1 cellular context compared by ENCODE assay signal in the genomic region with DNA sequence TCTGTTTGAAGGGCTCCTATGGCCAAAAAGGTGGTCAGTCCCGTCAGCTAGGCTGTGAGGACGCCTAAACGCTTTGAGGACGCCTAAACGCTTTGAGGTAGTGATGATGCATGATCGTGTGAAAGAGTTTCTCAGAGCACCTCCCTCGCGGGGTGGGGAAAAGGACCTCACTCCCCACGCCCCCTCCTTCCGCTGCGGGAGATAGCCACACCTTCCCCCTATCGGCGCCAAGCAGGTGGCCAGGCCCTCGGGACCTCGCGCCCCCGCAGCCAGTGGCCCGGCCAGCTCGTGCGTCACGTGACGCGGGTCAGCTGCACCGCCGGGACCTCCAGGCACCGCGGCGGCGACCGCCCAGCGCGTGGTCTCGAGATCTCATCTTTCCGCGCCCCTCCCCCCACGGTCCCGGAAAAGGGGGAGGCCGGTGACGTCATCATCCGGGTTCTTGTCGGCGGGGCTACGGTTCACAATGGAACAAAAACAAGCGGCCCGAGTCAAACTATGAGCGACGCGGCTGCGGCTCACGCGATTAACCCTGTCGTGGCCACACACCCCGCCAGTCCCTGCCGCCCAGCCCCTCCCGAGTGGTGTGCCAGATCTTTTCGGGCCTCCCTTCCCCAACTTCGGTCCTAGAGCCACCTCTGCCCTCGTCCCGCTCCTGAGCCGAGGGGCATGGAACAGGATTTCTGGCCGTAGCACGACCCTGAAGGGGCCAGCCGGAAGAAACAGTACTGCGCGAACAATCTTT.
TF ChIP-seq lines count a peak whose summit lies in the region.

No MANE protein-coding gene starts in this region.

TF ChIP-seq in HepG2, 621 proteins besides CTCF, POLR2A, EP300 and RAD21 (continued from another document):
- TF ChIP-seq, protein P1, sequence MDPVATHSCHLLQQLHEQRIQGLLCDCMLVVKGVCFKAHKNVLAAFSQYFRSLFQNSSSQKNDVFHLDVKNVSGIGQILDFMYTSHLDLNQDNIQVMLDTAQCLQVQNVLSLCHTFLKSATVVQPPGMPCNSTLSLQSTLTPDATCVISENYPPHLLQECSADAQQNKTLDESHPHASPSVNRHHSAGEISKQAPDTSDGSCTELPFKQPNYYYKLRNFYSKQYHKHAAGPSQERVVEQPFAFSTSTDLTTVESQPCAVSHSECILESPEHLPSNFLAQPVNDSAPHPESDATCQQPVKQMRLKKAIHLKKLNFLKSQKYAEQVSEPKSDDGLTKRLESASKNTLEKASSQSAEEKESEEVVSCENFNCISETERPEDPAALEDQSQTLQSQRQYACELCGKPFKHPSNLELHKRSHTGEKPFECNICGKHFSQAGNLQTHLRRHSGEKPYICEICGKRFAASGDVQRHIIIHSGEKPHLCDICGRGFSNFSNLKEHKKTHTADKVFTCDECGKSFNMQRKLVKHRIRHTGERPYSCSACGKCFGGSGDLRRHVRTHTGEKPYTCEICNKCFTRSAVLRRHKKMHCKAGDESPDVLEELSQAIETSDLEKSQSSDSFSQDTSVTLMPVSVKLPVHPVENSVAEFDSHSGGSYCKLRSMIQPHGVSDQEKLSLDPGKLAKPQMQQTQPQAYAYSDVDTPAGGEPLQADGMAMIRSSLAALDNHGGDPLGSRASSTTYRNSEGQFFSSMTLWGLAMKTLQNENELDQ (CRISPR knock-in tag; IDR thresholded peaks at IDR 0.05; ENCODE audit: borderline replicate concordance) = no peak
- TF ChIP-seq EZH2 (conservative IDR thresholded peaks at IDR 0.05; ENCODE audit: low read depth, low read length) = no peak
- no peak for TF ChIP-seq ISX (CRISPR knock-in tag; conservative IDR thresholded peaks at IDR 0.05)
- TF ChIP-seq, protein P2, sequence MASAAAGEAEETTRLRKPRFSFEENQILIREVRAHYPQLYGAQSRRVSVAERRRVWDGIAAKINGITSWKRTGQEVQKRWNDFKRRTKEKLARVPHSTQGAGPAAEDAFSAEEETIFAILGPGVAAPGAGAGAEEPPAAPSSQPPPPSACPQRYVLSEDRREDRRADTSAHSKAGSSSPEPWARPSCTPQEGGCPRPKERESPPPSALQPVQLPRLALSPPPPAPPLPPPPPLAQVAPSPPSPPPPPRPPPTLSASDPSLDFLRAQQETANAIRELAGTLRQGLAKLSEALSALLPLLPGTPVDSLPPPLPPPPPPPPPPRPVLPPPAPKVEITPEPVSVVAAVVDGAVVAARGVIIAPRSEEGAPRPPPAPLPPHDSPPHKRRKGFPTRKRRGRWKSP (CRISPR knock-in tag; IDR thresholded peaks at IDR 0.05) = peak; percentile 66; the same call in 1 of the 2 replicates
- TF ChIP-seq HOXA7 (CRISPR knock-in tag; IDR thresholded peaks at IDR 0.05) = no peak
- TF ChIP-seq ZNF564 (CRISPR knock-in tag; IDR thresholded peaks at IDR 0.05) = peak; percentile 58; the same call in 1 of the 2 replicates
- no peak for TF ChIP-seq PAWR (CRISPR knock-in tag; IDR thresholded peaks at IDR 0.05; ENCODE audit: borderline replicate concordance)
- TF ChIP-seq, protein P3, sequence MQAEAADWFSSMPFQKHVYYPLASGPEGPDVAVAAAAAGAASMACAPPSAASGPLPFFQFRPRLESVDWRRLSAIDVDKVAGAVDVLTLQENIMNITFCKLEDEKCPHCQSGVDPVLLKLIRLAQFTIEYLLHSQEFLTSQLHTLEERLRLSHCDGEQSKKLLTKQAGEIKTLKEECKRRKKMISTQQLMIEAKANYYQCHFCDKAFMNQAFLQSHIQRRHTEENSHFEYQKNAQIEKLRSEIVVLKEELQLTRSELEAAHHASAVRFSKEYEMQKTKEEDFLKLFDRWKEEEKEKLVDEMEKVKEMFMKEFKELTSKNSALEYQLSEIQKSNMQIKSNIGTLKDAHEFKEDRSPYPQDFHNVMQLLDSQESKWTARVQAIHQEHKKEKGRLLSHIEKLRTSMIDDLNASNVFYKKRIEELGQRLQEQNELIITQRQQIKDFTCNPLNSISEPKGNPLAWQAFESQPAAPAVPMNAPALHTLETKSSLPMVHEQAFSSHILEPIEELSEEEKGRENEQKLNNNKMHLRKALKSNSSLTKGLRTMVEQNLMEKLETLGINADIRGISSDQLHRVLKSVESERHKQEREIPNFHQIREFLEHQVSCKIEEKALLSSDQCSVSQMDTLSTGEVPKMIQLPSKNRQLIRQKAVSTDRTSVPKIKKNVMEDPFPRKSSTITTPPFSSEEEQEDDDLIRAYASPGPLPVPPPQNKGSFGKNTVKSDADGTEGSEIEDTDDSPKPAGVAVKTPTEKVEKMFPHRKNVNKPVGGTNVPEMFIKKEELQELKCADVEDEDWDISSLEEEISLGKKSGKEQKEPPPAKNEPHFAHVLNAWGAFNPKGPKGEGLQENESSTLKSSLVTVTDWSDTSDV (CRISPR knock-in tag; IDR thresholded peaks at IDR 0.05) = no peak
- TF ChIP-seq, protein P4, sequence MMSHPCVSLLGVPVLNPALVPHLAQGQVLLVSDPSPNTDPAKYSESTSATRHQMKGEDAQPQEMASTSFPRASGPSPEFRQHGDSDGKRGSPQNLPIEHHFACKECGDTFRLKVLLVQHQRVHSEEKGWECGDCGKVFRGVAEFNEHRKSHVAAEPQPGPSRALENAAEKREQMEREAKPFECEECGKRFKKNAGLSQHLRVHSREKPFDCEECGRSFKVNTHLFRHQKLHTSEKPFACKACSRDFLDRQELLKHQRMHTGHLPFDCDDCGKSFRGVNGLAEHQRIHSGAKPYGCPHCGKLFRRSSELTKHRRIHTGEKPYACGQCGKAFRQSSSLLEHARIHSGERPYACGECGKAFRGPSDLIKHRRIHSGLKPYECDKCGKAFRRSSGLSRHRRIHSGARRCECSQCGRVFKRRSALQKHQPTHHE (CRISPR knock-in tag; IDR thresholded peaks at IDR 0.05; ENCODE audit: borderline replicate concordance) = peak; percentile 84; the same call in 1 of the 2 replicates
- TF ChIP-seq, protein P5, sequence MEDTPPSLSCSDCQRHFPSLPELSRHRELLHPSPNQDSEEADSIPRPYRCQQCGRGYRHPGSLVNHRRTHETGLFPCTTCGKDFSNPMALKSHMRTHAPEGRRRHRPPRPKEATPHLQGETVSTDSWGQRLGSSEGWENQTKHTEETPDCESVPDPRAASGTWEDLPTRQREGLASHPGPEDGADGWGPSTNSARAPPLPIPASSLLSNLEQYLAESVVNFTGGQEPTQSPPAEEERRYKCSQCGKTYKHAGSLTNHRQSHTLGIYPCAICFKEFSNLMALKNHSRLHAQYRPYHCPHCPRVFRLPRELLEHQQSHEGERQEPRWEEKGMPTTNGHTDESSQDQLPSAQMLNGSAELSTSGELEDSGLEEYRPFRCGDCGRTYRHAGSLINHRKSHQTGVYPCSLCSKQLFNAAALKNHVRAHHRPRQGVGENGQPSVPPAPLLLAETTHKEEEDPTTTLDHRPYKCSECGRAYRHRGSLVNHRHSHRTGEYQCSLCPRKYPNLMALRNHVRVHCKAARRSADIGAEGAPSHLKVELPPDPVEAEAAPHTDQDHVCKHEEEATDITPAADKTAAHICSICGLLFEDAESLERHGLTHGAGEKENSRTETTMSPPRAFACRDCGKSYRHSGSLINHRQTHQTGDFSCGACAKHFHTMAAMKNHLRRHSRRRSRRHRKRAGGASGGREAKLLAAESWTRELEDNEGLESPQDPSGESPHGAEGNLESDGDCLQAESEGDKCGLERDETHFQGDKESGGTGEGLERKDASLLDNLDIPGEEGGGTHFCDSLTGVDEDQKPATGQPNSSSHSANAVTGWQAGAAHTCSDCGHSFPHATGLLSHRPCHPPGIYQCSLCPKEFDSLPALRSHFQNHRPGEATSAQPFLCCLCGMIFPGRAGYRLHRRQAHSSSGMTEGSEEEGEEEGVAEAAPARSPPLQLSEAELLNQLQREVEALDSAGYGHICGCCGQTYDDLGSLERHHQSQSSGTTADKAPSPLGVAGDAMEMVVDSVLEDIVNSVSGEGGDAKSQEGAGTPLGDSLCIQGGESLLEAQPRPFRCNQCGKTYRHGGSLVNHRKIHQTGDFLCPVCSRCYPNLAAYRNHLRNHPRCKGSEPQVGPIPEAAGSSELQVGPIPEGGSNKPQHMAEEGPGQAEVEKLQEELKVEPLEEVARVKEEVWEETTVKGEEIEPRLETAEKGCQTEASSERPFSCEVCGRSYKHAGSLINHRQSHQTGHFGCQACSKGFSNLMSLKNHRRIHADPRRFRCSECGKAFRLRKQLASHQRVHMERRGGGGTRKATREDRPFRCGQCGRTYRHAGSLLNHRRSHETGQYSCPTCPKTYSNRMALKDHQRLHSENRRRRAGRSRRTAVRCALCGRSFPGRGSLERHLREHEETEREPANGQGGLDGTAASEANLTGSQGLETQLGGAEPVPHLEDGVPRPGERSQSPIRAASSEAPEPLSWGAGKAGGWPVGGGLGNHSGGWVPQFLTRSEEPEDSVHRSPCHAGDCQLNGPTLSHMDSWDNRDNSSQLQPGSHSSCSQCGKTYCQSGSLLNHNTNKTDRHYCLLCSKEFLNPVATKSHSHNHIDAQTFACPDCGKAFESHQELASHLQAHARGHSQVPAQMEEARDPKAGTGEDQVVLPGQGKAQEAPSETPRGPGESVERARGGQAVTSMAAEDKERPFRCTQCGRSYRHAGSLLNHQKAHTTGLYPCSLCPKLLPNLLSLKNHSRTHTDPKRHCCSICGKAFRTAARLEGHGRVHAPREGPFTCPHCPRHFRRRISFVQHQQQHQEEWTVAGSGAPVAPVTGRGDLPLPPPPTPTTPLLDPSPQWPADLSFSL (CRISPR knock-in tag; IDR thresholded peaks at IDR 0.05) = no peak
- no peak for TF ChIP-seq ZBTB3 (CRISPR knock-in tag; IDR thresholded peaks at IDR 0.05; ENCODE audit: borderline replicate concordance, low read depth)
- peak; percentile 74 for TF ChIP-seq NR2C2 (CRISPR knock-in tag; IDR thresholded peaks at IDR 0.05; ENCODE audit: borderline replicate concordance)
- no peak; the same call in 1 of the 2 replicates for TF ChIP-seq FOXK1 (CRISPR knock-in tag; IDR thresholded peaks at IDR 0.05; ENCODE audit: borderline replicate concordance, low read depth)
- TF ChIP-seq, protein P6, sequence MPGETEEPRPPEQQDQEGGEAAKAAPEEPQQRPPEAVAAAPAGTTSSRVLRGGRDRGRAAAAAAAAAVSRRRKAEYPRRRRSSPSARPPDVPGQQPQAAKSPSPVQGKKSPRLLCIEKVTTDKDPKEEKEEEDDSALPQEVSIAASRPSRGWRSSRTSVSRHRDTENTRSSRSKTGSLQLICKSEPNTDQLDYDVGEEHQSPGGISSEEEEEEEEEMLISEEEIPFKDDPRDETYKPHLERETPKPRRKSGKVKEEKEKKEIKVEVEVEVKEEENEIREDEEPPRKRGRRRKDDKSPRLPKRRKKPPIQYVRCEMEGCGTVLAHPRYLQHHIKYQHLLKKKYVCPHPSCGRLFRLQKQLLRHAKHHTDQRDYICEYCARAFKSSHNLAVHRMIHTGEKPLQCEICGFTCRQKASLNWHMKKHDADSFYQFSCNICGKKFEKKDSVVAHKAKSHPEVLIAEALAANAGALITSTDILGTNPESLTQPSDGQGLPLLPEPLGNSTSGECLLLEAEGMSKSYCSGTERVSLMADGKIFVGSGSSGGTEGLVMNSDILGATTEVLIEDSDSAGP (CRISPR knock-in tag; IDR thresholded peaks at IDR 0.05; ENCODE audit: borderline replicate concordance) = peak; percentile 80
- TF ChIP-seq, protein P7, sequence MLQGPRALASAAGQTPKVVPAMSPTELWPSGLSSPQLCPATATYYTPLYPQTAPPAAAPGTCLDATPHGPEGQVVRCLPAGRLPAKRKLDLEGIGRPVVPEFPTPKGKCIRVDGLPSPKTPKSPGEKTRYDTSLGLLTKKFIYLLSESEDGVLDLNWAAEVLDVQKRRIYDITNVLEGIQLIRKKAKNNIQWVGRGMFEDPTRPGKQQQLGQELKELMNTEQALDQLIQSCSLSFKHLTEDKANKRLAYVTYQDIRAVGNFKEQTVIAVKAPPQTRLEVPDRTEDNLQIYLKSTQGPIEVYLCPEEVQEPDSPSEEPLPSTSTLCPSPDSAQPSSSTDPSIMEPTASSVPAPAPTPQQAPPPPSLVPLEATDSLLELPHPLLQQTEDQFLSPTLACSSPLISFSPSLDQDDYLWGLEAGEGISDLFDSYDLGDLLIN (CRISPR knock-in tag; IDR thresholded peaks at IDR 0.05; ENCODE audit: borderline replicate concordance) = no peak
- peak; percentile 65; the same call in 1 of the 2 replicates for TF ChIP-seq ATF7-NPFF (CRISPR knock-in tag; IDR thresholded peaks at IDR 0.05; ENCODE audit: low read depth)
- TF ChIP-seq AHR (CRISPR knock-in tag; IDR thresholded peaks at IDR 0.05) = no peak
- TF ChIP-seq ZKSCAN1 (IDR thresholded peaks at IDR 0.05; ENCODE audit: low read length) = no peak
- TF ChIP-seq, protein P8, sequence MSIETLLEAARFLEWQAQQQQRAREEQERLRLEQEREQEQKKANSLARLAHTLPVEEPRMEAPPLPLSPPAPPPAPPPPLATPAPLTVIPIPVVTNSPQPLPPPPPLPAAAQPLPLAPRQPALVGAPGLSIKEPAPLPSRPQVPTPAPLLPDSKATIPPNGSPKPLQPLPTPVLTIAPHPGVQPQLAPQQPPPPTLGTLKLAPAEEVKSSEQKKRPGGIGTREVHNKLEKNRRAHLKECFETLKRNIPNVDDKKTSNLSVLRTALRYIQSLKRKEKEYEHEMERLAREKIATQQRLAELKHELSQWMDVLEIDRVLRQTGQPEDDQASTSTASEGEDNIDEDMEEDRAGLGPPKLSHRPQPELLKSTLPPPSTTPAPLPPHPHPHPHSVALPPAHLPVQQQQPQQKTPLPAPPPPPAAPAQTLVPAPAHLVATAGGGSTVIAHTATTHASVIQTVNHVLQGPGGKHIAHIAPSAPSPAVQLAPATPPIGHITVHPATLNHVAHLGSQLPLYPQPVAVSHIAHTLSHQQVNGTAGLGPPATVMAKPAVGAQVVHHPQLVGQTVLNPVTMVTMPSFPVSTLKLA (IDR thresholded peaks at IDR 0.05) = peak; percentile 66
- TF ChIP-seq, protein P9, sequence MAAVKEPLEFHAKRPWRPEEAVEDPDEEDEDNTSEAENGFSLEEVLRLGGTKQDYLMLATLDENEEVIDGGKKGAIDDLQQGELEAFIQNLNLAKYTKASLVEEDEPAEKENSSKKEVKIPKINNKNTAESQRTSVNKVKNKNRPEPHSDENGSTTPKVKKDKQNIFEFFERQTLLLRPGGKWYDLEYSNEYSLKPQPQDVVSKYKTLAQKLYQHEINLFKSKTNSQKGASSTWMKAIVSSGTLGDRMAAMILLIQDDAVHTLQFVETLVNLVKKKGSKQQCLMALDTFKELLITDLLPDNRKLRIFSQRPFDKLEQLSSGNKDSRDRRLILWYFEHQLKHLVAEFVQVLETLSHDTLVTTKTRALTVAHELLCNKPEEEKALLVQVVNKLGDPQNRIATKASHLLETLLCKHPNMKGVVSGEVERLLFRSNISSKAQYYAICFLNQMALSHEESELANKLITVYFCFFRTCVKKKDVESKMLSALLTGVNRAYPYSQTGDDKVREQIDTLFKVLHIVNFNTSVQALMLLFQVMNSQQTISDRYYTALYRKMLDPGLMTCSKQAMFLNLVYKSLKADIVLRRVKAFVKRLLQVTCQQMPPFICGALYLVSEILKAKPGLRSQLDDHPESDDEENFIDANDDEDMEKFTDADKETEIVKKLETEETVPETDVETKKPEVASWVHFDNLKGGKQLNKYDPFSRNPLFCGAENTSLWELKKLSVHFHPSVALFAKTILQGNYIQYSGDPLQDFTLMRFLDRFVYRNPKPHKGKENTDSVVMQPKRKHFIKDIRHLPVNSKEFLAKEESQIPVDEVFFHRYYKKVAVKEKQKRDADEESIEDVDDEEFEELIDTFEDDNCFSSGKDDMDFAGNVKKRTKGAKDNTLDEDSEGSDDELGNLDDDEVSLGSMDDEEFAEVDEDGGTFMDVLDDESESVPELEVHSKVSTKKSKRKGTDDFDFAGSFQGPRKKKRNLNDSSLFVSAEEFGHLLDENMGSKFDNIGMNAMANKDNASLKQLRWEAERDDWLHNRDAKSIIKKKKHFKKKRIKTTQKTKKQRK (IDR thresholded peaks at IDR 0.05; ENCODE audit: low read length) = no peak
- TF ChIP-seq MED8 (CRISPR knock-in tag; IDR thresholded peaks at IDR 0.05; ENCODE audit: insufficient replicate concordance) = no peak
